ENCODE assay signal across 34 cellular contexts in the genomic region with DNA sequence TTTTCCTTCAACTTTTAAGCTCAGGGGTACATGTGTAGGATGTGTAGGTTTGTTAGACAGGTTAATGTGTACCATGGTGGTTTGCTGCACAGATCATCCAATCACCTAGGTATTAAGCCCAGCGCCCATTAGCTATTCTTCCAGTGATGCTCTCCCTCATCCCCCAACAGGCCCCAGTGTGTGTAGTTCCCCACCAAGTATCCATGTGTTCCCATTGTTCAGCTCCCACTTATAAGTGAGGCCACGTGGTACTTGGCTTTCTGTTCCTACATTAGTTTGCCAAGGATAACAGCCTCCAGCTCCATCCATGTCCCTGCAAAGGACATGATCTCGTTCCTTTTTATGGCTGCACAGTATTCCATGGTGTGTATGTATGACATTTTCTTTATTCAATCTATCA.
"Had no signal": no experiment of that assay in that cellular context is flagged by ENCODE, and none has a peak within 500 bp of the region (broad histone marks: within the 10 kb centered on the region; RNA-seq: fewer than 3 reads in every experiment).

No MANE protein-coding gene starts in this region.

- H3K9me3 ChIP-seq: adrenal gland, body of pancreas, breast epithelium had no signal

- DNase-seq: activated B cell treated with CpG ODN at 0.5 μM for 24 hours; activated CD4-positive, alpha-beta memory T cell treated with anti-CD3 and anti-CD28 coated beads for 36 hours; activated CD4-positive, alpha-beta T cell treated with anti-CD3 and anti-CD28 coated beads for 4 hours; activated CD4-positive, alpha-beta T cell treated with anti-CD3 and anti-CD28 coated beads, Interleukin-2, amount 10 ng/mL, durations not matched to agents 24 days and 14 days; activated CD4-positive, alpha-beta T cell treated with anti-CD3 and anti-CD28 coated beads, Interleukin-2, amount 50 U/mL, for 1 hour; activated CD4-positive, alpha-beta T cell treated with anti-CD3 and anti-CD28 coated beads, Interleukin-2, amount 50 U/mL, for 4 hours; activated CD4-positive, CD25-positive, alpha-beta regulatory T cell treated with anti-CD3 and anti-CD28 coated beads, Interleukin-2, amount 50 U/mL, for 72 hours; activated CD8-positive, alpha-beta memory T cell treated with anti-CD3 and anti-CD28 coated beads, Interleukin-2, amount 50 U/mL, for 4 hours; activated CD8-positive, alpha-beta T cell treated with anti-CD3 and anti-CD28 coated beads for 36 hours; activated effector memory CD4-positive, alpha-beta T cell treated with anti-CD3 and anti-CD28 coated beads, Interleukin-2, amount 50 U/mL, for 16 hours; activated gamma-delta T cell treated with Interleukin-2 at 50 U/mL for 16 hours; activated naive CD4-positive, alpha-beta T cell; activated naive CD4-positive, alpha-beta T cell treated with anti-CD3 and anti-CD28 coated beads for 36 hours; activated naive CD4-positive, alpha-beta T cell treated with anti-CD3 and anti-CD28 coated beads, Interleukin-2, amount 50 U/mL, for 16 hours; activated naive CD8-positive, alpha-beta T cell treated with anti-CD3 and anti-CD28 coated beads for 36 hours; activated T-cell treated with anti-CD3 and anti-CD28 coated beads for 4 hours; activated T-cell treated with anti-CD3 and anti-CD28 coated beads, Interleukin-2, amount 50 U/mL, for 1 hour; activated T-cell treated with anti-CD3 and anti-CD28 coated beads, Interleukin-2, amount 50 U/mL, for 4 hours; activated T-cell treated with anti-CD3 and anti-CD28 coated beads, Interleukin-2, amount 50 U/mL, for 72 hours; adrenal gland; amniotic stem cell; aorta; body of pancreas; brain microvascular endothelial cell; central memory CD4-positive, alpha-beta T cell; T-cell; T-helper 17 cell; T-helper 9 cell had no signal

- H3K27me3 ChIP-seq: adrenal gland, body of pancreas, brain microvascular endothelial cell, breast epithelium had no signal

- H3K36me3 ChIP-seq: adrenal gland, brain microvascular endothelial cell, breast epithelium had no signal

- ATAC-seq: activated CD8-positive, alpha-beta T cell treated with anti-CD3 and anti-CD28 coated beads for 36 hours; activated naive CD4-positive, alpha-beta T cell treated with anti-CD3 and anti-CD28 coated beads, Interleukin-2, amount 50 U/mL, for 72 hours; activated T-cell treated with anti-CD3 and anti-CD28 coated beads, Interleukin-2, amount 50 U/mL, for 4 hours; activated T-cell treated with anti-CD3 and anti-CD28 coated beads, Interleukin-2, amount 50 U/mL, for 72 hours; activated T-helper 17 cell treated with anti-CD3 and anti-CD28 coated beads, Interleukin-2, amount 50 U/mL, for 72 hours; body of pancreas; T-cell; T-helper 17 cell had no signal

- FAIRE-seq: astrocyte, TTC549 had no signal

- H3K4me3 ChIP-seq: adrenal gland, body of pancreas, breast epithelium had no signal

- H3K4me1 ChIP-seq: adrenal gland, body of pancreas, breast epithelium had no signal

- H3K27ac ChIP-seq: adrenal gland, body of pancreas, brain microvascular endothelial cell, breast epithelium, VCaP had no signal
